ENCODE assay signal across 9 cellular contexts in the genomic region with DNA sequence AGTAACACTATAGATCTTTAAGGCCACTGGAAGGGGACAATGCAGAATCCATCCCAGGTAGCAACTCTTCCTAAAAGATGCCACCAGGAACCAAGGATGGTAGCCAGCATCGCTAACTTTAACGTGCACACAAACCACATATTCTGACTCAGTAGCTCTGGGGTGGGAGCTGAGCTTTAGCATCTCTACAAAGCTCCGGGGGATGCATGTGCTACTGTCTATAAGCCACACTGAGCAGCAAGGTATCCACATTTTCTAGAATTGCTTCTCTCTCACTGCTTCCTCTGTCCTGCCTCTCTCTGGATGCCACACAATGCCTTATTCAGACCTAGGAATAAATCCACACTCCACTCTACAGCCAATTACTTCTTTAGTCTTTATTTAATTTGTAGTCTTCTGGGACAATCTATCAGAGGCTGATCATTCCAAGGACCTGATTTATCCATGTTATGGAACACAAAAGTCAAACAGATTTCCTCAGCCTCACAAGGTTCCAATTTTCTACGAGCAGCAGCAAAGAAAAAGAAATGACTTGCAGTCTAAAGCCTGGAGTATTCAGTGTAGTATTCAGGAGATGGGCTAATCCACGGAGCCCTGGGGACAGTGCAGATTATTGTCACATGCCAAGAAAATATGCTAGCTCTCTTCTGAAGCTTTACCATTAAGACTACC. TPM values are rescaled to one million over a fixed set of nuclear protein-coding genes. Genes with fewer than 3 reads are reported as not detected.
DNase-seq lines count a peak whose midpoint lies in the region; ATAC-seq, FAIRE-seq and TF ChIP-seq lines count a peak whose summit lies in the region.
"Had no signal": no experiment of that assay in that cellular context is flagged by ENCODE, and none has a peak within 500 bp of the region (broad histone marks: within the 10 kb centered on the region; RNA-seq: fewer than 3 reads in every experiment).

No MANE protein-coding gene starts in this region.

- TF ChIP-seq CTCF in BE2C (IDR thresholded peaks at IDR 0.05; ENCODE audit: low read depth, low read length) (no peak), natural killer cell (IDR thresholded peaks at IDR 0.05) (no peak)

- H3K36me3 Mint-ChIP-seq in activated T-helper 2 cell treated with anti-CD3 and anti-CD28 coated beads, Interferon-gamma antibody, Interleukin-2, Interleukin-4, amounts not matched to agents 10 μg/mL and 5 μg/mL and 100 μg/mL, durations not matched to agents 14 hours and 24 hours and 36 hours (ENCODE audit: low read depth): peaks cover 78% of the 10 kb centered on the region
- no peaks in the 10 kb centered on the region for H3K36me3 Mint-ChIP-seq in natural killer cell

- H3K9me3 ChIP-seq in BE2C: no peaks in the 10 kb centered on the region

- peaks cover 54% of the 10 kb centered on the region for H3K4me1 Mint-ChIP-seq in activated T-helper 2 cell treated with anti-CD3 and anti-CD28 coated beads, Interferon-gamma antibody, Interleukin-2, Interleukin-4, amounts not matched to agents 10 μg/mL and 5 μg/mL and 100 μg/mL, durations not matched to agents 14 hours and 24 hours and 36 hours (ENCODE audit: low read depth)
- peaks cover 83 to 90% of the 10 kb centered on the region in 2 donors for H3K4me1 Mint-ChIP-seq in natural killer cell

- no peak overlapping the region for H3K27ac Mint-ChIP-seq in activated T-helper 2 cell treated with anti-CD3 and anti-CD28 coated beads, Interferon-gamma antibody, Interleukin-2, Interleukin-4, amounts not matched to agents 10 μg/mL and 5 μg/mL and 100 μg/mL, durations not matched to agents 14 hours and 24 hours and 36 hours
- H3K27ac Mint-ChIP-seq in natural killer cell: peak overlapping the region; percentile 93 to 94

- no peak for TF ChIP-seq POLR2A in GM12891 (IDR thresholded peaks at IDR 0.05; ENCODE audit: low read depth, low read length)

- DNase-seq in BE2C (no peak), GM12891 (ENCODE audit: insufficient read length, low spot score) (no peak), natural killer cell (no peak), DMS53 (lab: John Stamatoyannopoulos, UW) (no peak), NCI-H1436 treated with DMSO at 0.1 percent for 48 hours (lab: John Stamatoyannopoulos, UW) (no peak), NCI-H526 treated with DMSO at 0.1 percent for 48 hours (lab: John Stamatoyannopoulos, UW) (no peak)
- DNase-seq in activated T-helper 2 cell treated with anti-CD3 and anti-CD28 coated beads, Interferon-gamma antibody, Interleukin-2, Interleukin-4, amounts not matched to agents 10 μg/mL and 5 μg/mL and 100 μg/mL, durations not matched to agents 14 hours and 24 hours and 36 hours (ENCODE audit: low spot score): no peak
- DNase-seq: stimulated activated naive CD4-positive, alpha-beta T cell had no signal

- intact Hi-C loops in activated T-helper 2 cell treated with anti-CD3 and anti-CD28 coated beads, Interferon-gamma antibody, Interleukin-2, Interleukin-4, amounts not matched to agents 10 μg/mL and 5 μg/mL and 100 μg/mL, durations not matched to agents 14 hours and 24 hours and 36 hours (cut with micrococcal nuclease): loop anchor here (5.0 to 10.0 kb wide), 5 partner anchors 48 to 788 kb away; a partner anchor contains a TSS
- intact Hi-C loops in natural killer cell (cut with micrococcal nuclease): loop anchor here (5.0 kb wide), 1 partner anchor 98 kb away; no protein-coding TSS in a partner anchor

- H3K27me3 ChIP-seq in BE2C: no peaks in the 10 kb centered on the region

- H3K4me1 ChIP-seq in BE2C: peaks cover 2% of the 10 kb centered on the region; the same call in 1 of the 2 replicates

- ATAC-seq in natural killer cell: no peak
- ATAC-seq in HG03442 (IDR thresholded peaks at IDR 0.05; ENCODE audit: unreplicated experiment): no peak

- no peaks in the 10 kb centered on the region for H3K27me3 Mint-ChIP-seq in activated T-helper 2 cell treated with anti-CD3 and anti-CD28 coated beads, Interferon-gamma antibody, Interleukin-2, Interleukin-4, amounts not matched to agents 10 μg/mL and 5 μg/mL and 100 μg/mL, durations not matched to agents 14 hours and 24 hours and 36 hours (ENCODE audit: low read depth)
- H3K27me3 Mint-ChIP-seq in natural killer cell (ENCODE audit: low read depth in 2 of 2): no peaks in the 10 kb centered on the region

- peak; percentile 85 for FAIRE-seq in GM12891 (lab: Jason Lieb, UNC)

- no peaks in the 10 kb centered on the region for H3K36me3 ChIP-seq in BE2C

- H3K4me3 Mint-ChIP-seq in activated T-helper 2 cell treated with anti-CD3 and anti-CD28 coated beads, Interferon-gamma antibody, Interleukin-2, Interleukin-4, amounts not matched to agents 10 μg/mL and 5 μg/mL and 100 μg/mL, durations not matched to agents 14 hours and 24 hours and 36 hours (ENCODE audit: low read depth): peak overlapping the region; percentile 88
- H3K4me3 Mint-ChIP-seq in natural killer cell: peak overlapping the region; percentile 41

- no peaks in the 10 kb centered on the region for H3K9me3 Mint-ChIP-seq in activated T-helper 2 cell treated with anti-CD3 and anti-CD28 coated beads, Interferon-gamma antibody, Interleukin-2, Interleukin-4, amounts not matched to agents 10 μg/mL and 5 μg/mL and 100 μg/mL, durations not matched to agents 14 hours and 24 hours and 36 hours
- no peaks in the 10 kb centered on the region for H3K9me3 Mint-ChIP-seq in natural killer cell

- H3K4me3 ChIP-seq in BE2C (ENCODE audit: low read depth, low read length): peak overlapping the region; percentile 84

TF ChIP-seq in GM12891, 5 proteins besides CTCF, POLR2A, EP300 and RAD21:
- TF ChIP-seq POU2F2 (IDR thresholded peaks at IDR 0.05; ENCODE audit: low read depth, low read length) (no peak), TAF1 (IDR thresholded peaks at IDR 0.05; ENCODE audit: low read depth, low read length) (no peak), PAX5 (IDR thresholded peaks at IDR 0.05; ENCODE audit: insufficient read depth, low read length, severe bottlenecking) (no peak), SPI1 (IDR thresholded peaks at IDR 0.05; ENCODE audit: low read depth, low read length) (no peak), POLR2AphosphoS5 (IDR thresholded peaks at IDR 0.05; ENCODE audit: low read depth, low read length) (no peak; the same call in 1 of the 2 replicates)

RNA-seq across cellular contexts. Expression of a gene that starts 4.4 kb away (rescaled TPM):
- 15.4 TPM for polyA plus RNA-seq in BE2C (2012; ENCODE audit: insufficient read depth, insufficient read length, low read depth)
- 25.4 TPM for polyA plus RNA-seq in GM12891 (2012; ENCODE audit: low read depth, missing spikeins)
- 76.1 and 79.0 TPM in 2 replicates for total RNA-seq in activated T-helper 2 cell treated with anti-CD3 and anti-CD28 coated beads, Interferon-gamma antibody, Interleukin-2, Interleukin-4, amounts not matched to agents 10 μg/mL and 5 μg/mL and 100 μg/mL, durations not matched to agents 14 hours and 24 hours and 36 hours
- 10 to 100 TPM; 28.2 to 64.2 (median 33.4) TPM for total RNA-seq in natural killer cell

RNA-seq across cellular contexts. Expression of a gene that starts 51.9 kb away (rescaled TPM):
- 11.0 TPM for polyA plus RNA-seq in BE2C (2012; ENCODE audit: insufficient read depth, insufficient read length, low read depth)
- polyA plus RNA-seq in GM12891 (2012; ENCODE audit: low read depth, missing spikeins): 12.4 TPM
- 73.3 and 76.1 TPM in 2 replicates for total RNA-seq in activated T-helper 2 cell treated with anti-CD3 and anti-CD28 coated beads, Interferon-gamma antibody, Interleukin-2, Interleukin-4, amounts not matched to agents 10 μg/mL and 5 μg/mL and 100 μg/mL, durations not matched to agents 14 hours and 24 hours and 36 hours
- total RNA-seq in natural killer cell: 10 to 100 TPM; 11.1 to 15.1 (median 11.6) TPM
